1 cellular context compared by ENCODE assay signal in genomic region chr2:70086278-70086837, GRCh38.
A peak's percentile ranks its signal among the peaks of the same experiment; 100 is the strongest.
TF ChIP-seq lines count a peak whose summit lies in the region.

No MANE protein-coding gene starts in this region.

TF ChIP-seq in K562, 482 proteins besides CTCF, POLR2A, EP300 and RAD21 (continued from another document and continues in another):
- TF ChIP-seq THAP7 (CRISPR knock-in tag; IDR thresholded peaks at IDR 0.05) (peak; percentile 58; the same call in 1 of the 2 replicates), IRF2 (CRISPR knock-in tag; IDR thresholded peaks at IDR 0.05) (no peak), TSHZ1 (CRISPR knock-in tag; IDR thresholded peaks at IDR 0.05) (no peak), KLF10 (CRISPR knock-in tag; IDR thresholded peaks at IDR 0.05) (peak; percentile 57; the same call in 1 of the 2 replicates), FOXO4 (CRISPR knock-in tag; IDR thresholded peaks at IDR 0.05) (no peak), MAZ (CRISPR knock-in tag; conservative IDR thresholded peaks at IDR 0.05 in 1 of 2, IDR thresholded peaks at IDR 0.05 in 1 of 2) (peak; percentile 20 to 49; a peak in 3 of 4 replicates), DLX4 (CRISPR knock-in tag; IDR thresholded peaks at IDR 0.05) (peak; percentile 49; the same call in 1 of the 2 replicates), ZSCAN32 (CRISPR knock-in tag; IDR thresholded peaks at IDR 0.05) (0 out of 2 replicates have a peak, but pooled peaks have one; percentile 28), MAX (CRISPR knock-in tag; IDR thresholded peaks at IDR 0.05) (peak; percentile 61; the same call in 1 of the 2 replicates), TCF7 (IDR thresholded peaks at IDR 0.05; ENCODE audit: borderline replicate concordance) (peak; percentile 36; the same call in 1 of the 2 replicates), KDM5B (IDR thresholded peaks at IDR 0.05; ENCODE audit: insufficient replicate concordance, low read depth, low read length) (peak; percentile 66), CLOCK (CRISPR knock-in tag; IDR thresholded peaks at IDR 0.05; ENCODE audit: borderline replicate concordance) (peak; percentile 80; the same call in 1 of the 2 replicates), SRSF7 (optimal IDR thresholded peaks at IDR 0.05; ENCODE audit: low read depth, low read length) (no peak), KAT2B (IDR thresholded peaks at IDR 0.05; ENCODE audit: low read depth, low read length) (no peak), OTX1 (CRISPR knock-in tag; IDR thresholded peaks at IDR 0.05) (peak; percentile 79), E2F3 (CRISPR knock-in tag; IDR thresholded peaks at IDR 0.05) (peak; percentile 92), SOX6 (IDR thresholded peaks at IDR 0.05) (peak; percentile 72; the same call in 1 of the 2 replicates), EZH2 (IDR thresholded peaks at IDR 0.05; ENCODE audit: borderline replicate concordance, low read depth, low read length) (no peak), CBFA2T3 (IDR thresholded peaks at IDR 0.05) (no peak), CREBBP (IDR thresholded peaks at IDR 0.05; ENCODE audit: low read depth, low read length) (no peak), ZFP91 (CRISPR knock-in tag; IDR thresholded peaks at IDR 0.05) (0 out of 2 replicates have a peak, but pooled peaks have one; percentile 30), CXXC5 (CRISPR knock-in tag; IDR thresholded peaks at IDR 0.05) (peak; percentile 73), ZNF197 (CRISPR knock-in tag; IDR thresholded peaks at IDR 0.05; ENCODE audit: low read depth) (peak; percentile 96), MCM5 (IDR thresholded peaks at IDR 0.05; ENCODE audit: low read depth) (no peak), CHD4 (IDR thresholded peaks at IDR 0.05; ENCODE audit: insufficient read depth, insufficient replicate concordance, low read depth, low read length, poor library complexity, severe bottlenecking) (no peak), SP1 (CRISPR knock-in tag; IDR thresholded peaks at IDR 0.05) (peak; percentile 15), ZNF134 (CRISPR knock-in tag; conservative IDR thresholded peaks at IDR 0.05) (peak; percentile 70), ZNF717 (CRISPR knock-in tag; IDR thresholded peaks at IDR 0.05) (peak; percentile 76; the same call in 1 of the 2 replicates), HNRNPK (IDR thresholded peaks at IDR 0.05; ENCODE audit: low read depth, low read length, poor library complexity, severe bottlenecking) (no peak), MNT (conservative IDR thresholded peaks at IDR 0.05) (0 out of 4 replicates have a peak, but pooled peaks of 1 of the 2 experiments have one; percentile 1), HCFC1 (IDR thresholded peaks at IDR 0.05; ENCODE audit: low read depth, low read length) (no peak), TAF7 (tag; IDR thresholded peaks at IDR 0.05) (peak; percentile 97), MBD1 (CRISPR knock-in tag; IDR thresholded peaks at IDR 0.05) (no peak), ZKSCAN3 (CRISPR knock-in tag; IDR thresholded peaks at IDR 0.05) (no peak), ZNF23 (CRISPR knock-in tag; IDR thresholded peaks at IDR 0.05) (peak; percentile 54; the same call in 1 of the 2 replicates), KDM2B (CRISPR knock-in tag; IDR thresholded peaks at IDR 0.05) (no peak), PATZ1 (CRISPR knock-in tag; IDR thresholded peaks at IDR 0.05; ENCODE audit: borderline replicate concordance) (no peak), E2F8 (IDR thresholded peaks at IDR 0.05; ENCODE audit: low read depth, partially characterized antibody) (no peak), PCBP2 (IDR thresholded peaks at IDR 0.05; ENCODE audit: low read depth, low read length, poor library complexity, severe bottlenecking) (no peak), L3MBTL2 (IDR thresholded peaks at IDR 0.05) (peak; percentile 93), HNRNPLL (IDR thresholded peaks at IDR 0.05; ENCODE audit: low read depth, low read length, poor library complexity, severe bottlenecking) (peak; percentile 50), CHD2 (IDR thresholded peaks at IDR 0.05; ENCODE audit: low read depth, low read length) (no peak), SPI1 (IDR thresholded peaks at IDR 0.05; ENCODE audit: borderline replicate concordance, low read depth, low read length) (peak; percentile 72; the same call in 1 of the 2 replicates)
